33 cellular contexts compared by ENCODE assay signal in genomic region chr5:65451436-65451835, GRCh38.
"Had no signal": no experiment of that assay in that cellular context is flagged by ENCODE, and none has a peak within 500 bp of the region (broad histone marks: within the 10 kb centered on the region; RNA-seq: fewer than 3 reads in every experiment).

No MANE protein-coding gene starts in this region.

- H3K9me3 ChIP-seq: adrenal gland, MG63, Peyer's patch had no signal

- H3K4me3 ChIP-seq: adrenal gland, MG63, Peyer's patch had no signal

- H3K4me1 ChIP-seq: adrenal gland, Peyer's patch had no signal

- H3K27ac ChIP-seq: adrenal gland, brain microvascular endothelial cell, Peyer's patch, VCaP had no signal

- DNase-seq: activated B cell treated with CpG ODN at 0.5 μM for 24 hours; activated CD4-positive, alpha-beta memory T cell treated with anti-CD3 and anti-CD28 coated beads for 36 hours; activated CD4-positive, alpha-beta T cell treated with anti-CD3 and anti-CD28 coated beads for 4 hours; activated CD4-positive, alpha-beta T cell treated with anti-CD3 and anti-CD28 coated beads, Interleukin-2, amount 50 U/mL, for 1 hour; activated CD4-positive, CD25-positive, alpha-beta regulatory T cell treated with anti-CD3 and anti-CD28 coated beads, Interleukin-2, amount 50 U/mL, for 72 hours; activated CD8-positive, alpha-beta memory T cell treated with anti-CD3 and anti-CD28 coated beads, Interleukin-2, amount 50 U/mL, for 4 hours; activated gamma-delta T cell treated with Interleukin-2 at 50 U/mL for 16 hours; activated naive CD4-positive, alpha-beta T cell treated with anti-CD3 and anti-CD28 coated beads for 36 hours; activated T-cell treated with anti-CD3 and anti-CD28 coated beads for 4 hours; activated T-cell treated with anti-CD3 and anti-CD28 coated beads, Interleukin-2, amount 50 U/mL, for 4 hours; adrenal gland; brain microvascular endothelial cell; Kasumi-1; MG63; NCI-H1048; NCI-H1105 treated with DMSO at 0.1 percent for 48 hours; NCI-H1436; NCI-H1694 treated with DMSO at 0.1 percent for 48 hours; NCI-H2029; NCI-H510A; NCI-H526; NCI-H748 treated with DMSO at 0.1 percent for 48 hours; NK-92 treated with Interleukin-12 subunit alpha and Interleukin-12 subunit beta, amount 100 ng/mL, for 24 hours; PC-3; Peyer's patch; RPMI8226; SIG-M5; T-helper 1 cell; T-helper 2 cell; T-helper 9 cell had no signal

- H3K36me3 ChIP-seq: adrenal gland, Peyer's patch had no signal

- ATAC-seq: activated naive CD4-positive, alpha-beta T cell treated with anti-CD3 and anti-CD28 coated beads, Interleukin-2, amount 50 U/mL, for 72 hours; activated T-cell treated with anti-CD3 and anti-CD28 coated beads, Interleukin-2, amount 50 U/mL, for 4 hours; PC-3; SK-N-SH treated with all-trans-retinoic acid at 6 μM for 48 hours had no signal

- H3K27me3 ChIP-seq: adrenal gland, brain microvascular endothelial cell, MG63, Peyer's patch had no signal
